ENCODE assay signal across 16 cellular contexts in the genomic region with DNA sequence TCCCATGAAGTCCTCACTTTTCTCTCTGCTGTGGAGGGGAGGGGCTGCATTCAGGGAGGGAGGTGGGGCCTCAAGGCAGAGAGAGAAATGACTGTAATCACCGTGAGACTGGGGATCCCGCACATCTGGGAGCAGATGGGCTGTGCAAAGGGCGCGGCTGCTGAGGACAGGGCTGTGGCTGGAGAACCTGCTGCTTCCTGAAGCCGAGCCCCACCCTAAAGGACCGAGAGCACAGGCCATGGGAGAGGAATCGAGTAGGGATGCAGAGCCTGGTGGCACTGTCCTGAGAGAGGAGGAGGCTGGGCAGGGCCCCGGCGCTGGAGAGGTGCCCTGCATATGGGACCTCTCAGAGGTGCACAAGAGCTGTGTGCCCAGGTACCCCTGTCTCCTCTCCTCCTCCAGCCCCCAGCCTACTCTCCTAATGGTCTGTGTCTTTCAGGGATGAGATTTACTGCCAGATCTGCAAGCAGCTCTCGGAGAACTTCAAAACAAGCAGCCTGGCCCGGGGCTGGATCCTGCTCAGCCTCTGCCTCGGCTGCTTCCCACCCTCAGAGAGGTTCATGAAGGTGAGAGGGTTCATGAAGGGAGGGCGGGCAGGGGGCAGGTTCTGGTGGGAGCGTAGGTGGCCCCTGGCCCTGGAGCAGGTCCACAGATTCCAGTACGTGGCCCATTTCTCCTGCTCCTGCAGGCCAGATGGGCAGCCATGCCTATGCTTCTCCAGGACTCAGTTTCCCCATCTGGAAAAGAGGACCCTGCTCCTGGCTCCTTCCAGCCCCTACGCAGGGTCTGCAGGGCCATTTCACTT. TPM values are rescaled to one million over a fixed set of nuclear protein-coding genes. Genes with fewer than 3 reads are reported as not detected.
A peak's percentile ranks its signal among the peaks of the same experiment; 100 is the strongest.
DNase-seq lines count a peak whose midpoint lies in the region; ATAC-seq and TF ChIP-seq lines count a peak whose summit lies in the region.
"Had no signal": no experiment of that assay in that cellular context is flagged by ENCODE, and none has a peak within 500 bp of the region (broad histone marks: within the 10 kb centered on the region; RNA-seq: fewer than 3 reads in every experiment).

No MANE protein-coding gene starts in this region.

- H3K4me3 Mint-ChIP-seq in activated naive CD4-positive, alpha-beta T cell treated with anti-CD3 and anti-CD28 coated beads for 36 hours: no peak overlapping the region
- H3K4me3 Mint-ChIP-seq: mesothelial cell of epicardium, T-helper 17 cell had no signal

- intact Hi-C loops in activated naive CD4-positive, alpha-beta T cell treated with anti-CD3 and anti-CD28 coated beads for 36 hours (cut with micrococcal nuclease): no loop called here
- intact Hi-C loops in lower lobe of right lung (cut with DNase I): no loop called here

- TF ChIP-seq CTCF in WERI-Rb-1 (IDR thresholded peaks at IDR 0.05; ENCODE audit: low read depth, low read length): no peak
- no peak for TF ChIP-seq CTCF in lower lobe of right lung (IDR thresholded peaks at IDR 0.05)

- H3K27ac Mint-ChIP-seq in activated naive CD4-positive, alpha-beta T cell treated with anti-CD3 and anti-CD28 coated beads for 36 hours: no peak overlapping the region
- H3K27ac Mint-ChIP-seq: mesothelial cell of epicardium, T-helper 17 cell had no signal

- H3K9me3 ChIP-seq in WERI-Rb-1 (ENCODE audit: severe bottlenecking) (no peaks in the 10 kb centered on the region), lower lobe of right lung (no peaks in the 10 kb centered on the region)
- H3K9me3 ChIP-seq: uterus had no signal

- no peak overlapping the region for H3K4me3 ChIP-seq in WERI-Rb-1 (ENCODE audit: low read depth, low read length)
- no peak overlapping the region for H3K4me3 ChIP-seq in lower lobe of right lung
- H3K4me3 ChIP-seq: GM23248, uterus had no signal

- peaks cover 22% of the 10 kb centered on the region for H3K4me1 Mint-ChIP-seq in activated naive CD4-positive, alpha-beta T cell treated with anti-CD3 and anti-CD28 coated beads for 36 hours (ENCODE audit: low read depth)
- H3K4me1 Mint-ChIP-seq: T-helper 17 cell had no signal

- no peak overlapping the region for H3K27ac ChIP-seq in WERI-Rb-1
- no peak overlapping the region for H3K27ac ChIP-seq in lower lobe of right lung
- H3K27ac ChIP-seq: GM23248, uterus had no signal

- H3K4me1 ChIP-seq in lower lobe of right lung: no peaks in the 10 kb centered on the region
- H3K4me1 ChIP-seq: uterus had no signal

- no peaks in the 10 kb centered on the region for H3K36me3 Mint-ChIP-seq in activated naive CD4-positive, alpha-beta T cell treated with anti-CD3 and anti-CD28 coated beads for 36 hours (ENCODE audit: low read depth)
- H3K36me3 Mint-ChIP-seq: mesothelial cell of epicardium had no signal

- no peaks in the 10 kb centered on the region for H3K9me3 Mint-ChIP-seq in activated naive CD4-positive, alpha-beta T cell treated with anti-CD3 and anti-CD28 coated beads for 36 hours
- H3K9me3 Mint-ChIP-seq: mesothelial cell of epicardium had no signal

- H3K27me3 Mint-ChIP-seq in activated naive CD4-positive, alpha-beta T cell treated with anti-CD3 and anti-CD28 coated beads for 36 hours (ENCODE audit: low read depth): no peaks in the 10 kb centered on the region

- DNase-seq in activated naive CD4-positive, alpha-beta T cell treated with anti-CD3 and anti-CD28 coated beads for 36 hours: peak; percentile 5
- DNase-seq in activated naive CD4-positive, alpha-beta T cell treated with Interleukin-2 at 50 U/mL for 16 hours: no peak
- DNase-seq in WERI-Rb-1 (peak; percentile 3), lower lobe of right lung (peak; percentile 28), SKM-1 (lab: John Stamatoyannopoulos, UW; ENCODE audit: unreplicated experiment) (no peak)
- DNase-seq in NK-92 treated with Interleukin-12 subunit alpha and Interleukin-12 subunit beta, amount 100 ng/mL, for 24 hours (lab: John Stamatoyannopoulos, UW): no peak
- DNase-seq: cortex of kidney, DMS153, GM23248, NCI-H2081, OCI-M1, T-helper 17 cell had no signal

- CTCF ChIA-PET in activated naive CD4-positive, alpha-beta T cell treated with anti-CD3 and anti-CD28 coated beads for 36 hours (lab: Charles Lee): no interaction called here

- no peak for ATAC-seq in lower lobe of right lung
- no peak for ATAC-seq in activated CD4-positive, CD25-positive, alpha-beta regulatory T cell treated with anti-CD3 and anti-CD28 coated beads, Interleukin-2, amount 50 U/mL, for 24 hours
- ATAC-seq in GM21786 (IDR thresholded peaks at IDR 0.05; ENCODE audit: unreplicated experiment): no peak
- ATAC-seq: T-helper 17 cell had no signal

- H3K36me3 ChIP-seq in WERI-Rb-1: no peaks in the 10 kb centered on the region
- no peaks in the 10 kb centered on the region for H3K36me3 ChIP-seq in lower lobe of right lung
- H3K36me3 ChIP-seq: uterus had no signal

- H3K27me3 ChIP-seq in WERI-Rb-1 (ENCODE audit: insufficient read depth, low read depth, severe bottlenecking) (no peaks in the 10 kb centered on the region), lower lobe of right lung (ENCODE audit: low read depth) (no peaks in the 10 kb centered on the region)
- H3K27me3 ChIP-seq: uterus had no signal

RNA-seq across cellular contexts. Expression of a gene that starts 25.9 kb away (rescaled TPM):
- not detected for total RNA-seq in activated naive CD4-positive, alpha-beta T cell treated with anti-CD3 and anti-CD28 coated beads for 36 hours
- total RNA-seq in lower lobe of right lung: 0.18 TPM
- total RNA-seq: GM23248, mesothelial cell of epicardium, T-helper 17 cell had no signal

RNA-seq across cellular contexts. Expression of a gene that starts 55.2 kb away (rescaled TPM):
- 10 to 100 TPM; 14.6 to 15.5 TPM for total RNA-seq in activated naive CD4-positive, alpha-beta T cell treated with anti-CD3 and anti-CD28 coated beads for 36 hours
- 148 TPM for total RNA-seq in lower lobe of right lung

Comparison
In these comparisons a context has a peak if more than half of its experiments do, and no peak if none do; other contexts are left out.
1. DNase-seq: peak in activated naive CD4-positive, alpha-beta T cell treated with anti-CD3 and anti-CD28 coated beads for 36 hours (single experiment), WERI-Rb-1 (single experiment) and lower lobe of right lung (single experiment); none in activated naive CD4-positive, alpha-beta T cell treated with Interleukin-2 at 50 U/mL for 16 hours (single experiment), NK-92 treated with Interleukin-12 subunit alpha and Interleukin-12 subunit beta, amount 100 ng/mL, for 24 hours (single experiment) and SKM-1 (single experiment).